In genomic region chr13:71979616-71980015, GRCh38 we compare ENCODE assay signal across 10 cellular contexts.
DNase-seq lines count a peak whose midpoint lies in the region; ATAC-seq and TF ChIP-seq lines count a peak whose summit lies in the region.
"Had no signal": no experiment of that assay in that cellular context is flagged by ENCODE, and none has a peak within 500 bp of the region (broad histone marks: within the 10 kb centered on the region; RNA-seq: fewer than 3 reads in every experiment).

No MANE protein-coding gene starts in this region.

- peaks cover 3% of the 10 kb centered on the region for H3K9me3 ChIP-seq in neural progenitor cell (ENCODE audit: low read depth)
- H3K9me3 ChIP-seq: SJSA1 had no signal

- H3K4me2 ChIP-seq in neural progenitor cell: no peak overlapping the region

- H3K9ac ChIP-seq in neural progenitor cell: no peak overlapping the region

- no peaks in the 10 kb centered on the region for H3K27me3 Mint-ChIP-seq in neural progenitor cell (ENCODE audit: insufficient read depth, low read depth)

- H3K79me2 ChIP-seq in neural progenitor cell (ENCODE audit: low read depth): no peaks in the 10 kb centered on the region

- no peak overlapping the region for H3K4me3 Mint-ChIP-seq in neural progenitor cell

- no peaks in the 10 kb centered on the region for H3K4me1 Mint-ChIP-seq in neural progenitor cell

- ATAC-seq in GM21390 (IDR thresholded peaks at IDR 0.05; ENCODE audit: unreplicated experiment): peak; percentile 57

- peak overlapping the region; percentile 26 for H2AFZ ChIP-seq in neural progenitor cell (replicated peaks)

- no peaks in the 10 kb centered on the region for H3F3A ChIP-seq in neural progenitor cell (ENCODE audit: low read depth)

- H3K4me3 ChIP-seq in brain microvascular endothelial cell (ENCODE audit: low read depth, low read length): no peak overlapping the region
- no peak overlapping the region for H3K4me3 ChIP-seq in neural progenitor cell
- H3K4me3 ChIP-seq: SJSA1 had no signal

- H3K36me3 ChIP-seq in brain microvascular endothelial cell (replicated peaks): no peaks in the 10 kb centered on the region
- H3K36me3 ChIP-seq in neural progenitor cell: no peaks in the 10 kb centered on the region
- H3K36me3 ChIP-seq: SJSA1 had no signal

- H3K9me3 Mint-ChIP-seq in neural progenitor cell: peaks cover 23% of the 10 kb centered on the region

- no peak overlapping the region for H3K27ac Mint-ChIP-seq in neural progenitor cell

- H3K4me1 ChIP-seq in neural progenitor cell: no peaks in the 10 kb centered on the region
- H3K4me1 ChIP-seq: SJSA1 had no signal

- H3K36me3 Mint-ChIP-seq in neural progenitor cell: peaks cover 3% of the 10 kb centered on the region

- TF ChIP-seq CTCF in brain microvascular endothelial cell (IDR thresholded peaks at IDR 0.05; ENCODE audit: low read depth, low read length, missing control alignments) (peak; percentile 46), neural progenitor cell (IDR thresholded peaks at IDR 0.05) (peak; percentile 59)

- H3K27me3 ChIP-seq in brain microvascular endothelial cell (replicated peaks): no peaks in the 10 kb centered on the region
- H3K27me3 ChIP-seq in neural progenitor cell: no peaks in the 10 kb centered on the region
- H3K27me3 ChIP-seq: SJSA1 had no signal

- DNase-seq in NCI-H146 (lab: John Stamatoyannopoulos, UW) (peak; percentile 64), brain microvascular endothelial cell (peak; percentile 4), neural progenitor cell (ENCODE audit: low spot score) (peak; percentile 30), COLO829 (ENCODE audit: low spot score) (no peak), NCI-H1105 (lab: John Stamatoyannopoulos, UW) (no peak), NCI-H774 (lab: John Stamatoyannopoulos, UW) (no peak)
- DNase-seq: activated effector memory CD4-positive, alpha-beta T cell treated with anti-CD3 and anti-CD28 coated beads, Interleukin-2, amount 50 U/mL, for 16 hours had no signal

- no peaks in the 10 kb centered on the region for H4K20me1 ChIP-seq in neural progenitor cell (ENCODE audit: low read depth)

- no peak overlapping the region for H3K27ac ChIP-seq in brain microvascular endothelial cell
- no peak overlapping the region for H3K27ac ChIP-seq in neural progenitor cell
- H3K27ac ChIP-seq: epithelial cell of prostate, SJSA1 had no signal

- in situ Hi-C loops in brain microvascular endothelial cell (cut with HindIII; ENCODE audit: low pct_ligation_motif_present, low sequenced_read_pairs): no loop called here

Comparison
In these comparisons a context has a peak if more than half of its experiments do, and no peak if none do; other contexts are left out.
1. DNase-seq: peak in NCI-H146 (single experiment), brain microvascular endothelial cell (single experiment) and neural progenitor cell (single experiment); none in COLO829 (single experiment), NCI-H1105 (single experiment) and NCI-H774 (single experiment).